In the genomic region with DNA sequence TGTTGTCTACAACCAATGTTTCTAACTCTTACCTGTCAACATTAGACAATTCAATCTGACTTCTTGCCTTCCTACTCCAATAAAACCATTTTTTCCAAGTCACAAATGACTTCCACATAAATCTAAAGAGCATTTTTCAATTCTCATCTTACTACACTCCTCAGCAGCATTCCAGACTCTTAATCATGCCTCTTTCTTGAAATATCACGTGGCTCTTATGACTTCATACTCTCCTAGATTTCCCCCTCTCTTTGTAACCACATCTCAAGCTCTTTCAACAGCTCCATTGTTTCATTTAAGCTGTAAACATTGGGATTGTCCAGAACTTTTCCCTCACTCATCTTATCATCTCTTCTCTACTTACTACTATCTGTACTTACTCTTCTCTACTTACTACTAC, we compare ENCODE assay signal across 6 cellular contexts.
DNase-seq lines count a peak whose midpoint lies in the region; FAIRE-seq and TF ChIP-seq lines count a peak whose summit lies in the region.
"Not testable (repeated sequence)": the region's sequence is repeated elsewhere in the genome, so short reads cannot be mapped to it uniquely, and the experiment has no call there.

No MANE protein-coding gene starts in this region.

- H4K8ac ChIP-seq in mesenchymal stem cell (ENCODE audit: low read length): not testable (repeated sequence)

- H3K27me3 ChIP-seq in astrocyte (ENCODE audit: insufficient read depth, low read length); mesenchymal stem cell (ENCODE audit: control insufficient read depth in 1 of 2, insufficient read depth in 1 of 2, low read length in 2 of 2); small intestine (ENCODE audit: control insufficient read depth in 2 of 2, insufficient read depth in 2 of 2, low read length in 2 of 2): not testable (repeated sequence)

- not testable (repeated sequence) for H3K79me2 ChIP-seq in astrocyte (ENCODE audit: insufficient read depth, low read length)

- H4K91ac ChIP-seq in mesenchymal stem cell (ENCODE audit: low read length): not testable (repeated sequence)

- H2BK120ac ChIP-seq in mesenchymal stem cell (ENCODE audit: low read depth, low read length): not testable (repeated sequence)

- not testable (repeated sequence) for H3K79me1 ChIP-seq in mesenchymal stem cell (replicated peaks; ENCODE audit: low read length, poor library complexity, severe bottlenecking)

- not testable (repeated sequence) for H3K4me1 Mint-ChIP-seq in astrocyte (ENCODE audit: low read depth, unreplicated experiment); glutamatergic neuron (ENCODE audit: low read depth, unreplicated experiment)

- not testable (repeated sequence) for H3K18ac ChIP-seq in mesenchymal stem cell (ENCODE audit: low read depth in 1 of 2, low read length in 2 of 2)

- H3K4ac ChIP-seq in mesenchymal stem cell (ENCODE audit: low read depth in 1 of 2, low read length in 2 of 2): not testable (repeated sequence)

- not testable (repeated sequence) for H3K36me3 Mint-ChIP-seq in astrocyte (ENCODE audit: low read depth, unreplicated experiment); glutamatergic neuron (ENCODE audit: unreplicated experiment)

- not testable (repeated sequence) for H3K4me1 ChIP-seq in astrocyte (ENCODE audit: insufficient read depth, low read length); mesenchymal stem cell (ENCODE audit: control insufficient read depth, insufficient read depth, low read depth, low read length); small intestine (ENCODE audit: control insufficient read depth in 2 of 2, insufficient read depth in 1 of 2, low read depth in 1 of 2, low read length in 1 of 2)

- not testable (repeated sequence) for H2BK5ac ChIP-seq in mesenchymal stem cell (ENCODE audit: low read depth, low read length, poor library complexity, severe bottlenecking)

- not testable (repeated sequence) for TF ChIP-seq POLR2A in GM12892 (IDR thresholded peaks at IDR 0.05; ENCODE audit: low read depth, low read length)

- not testable (repeated sequence) for H3K14ac ChIP-seq in mesenchymal stem cell (ENCODE audit: low read length in 2 of 2)

- H3K36me3 ChIP-seq in astrocyte (ENCODE audit: insufficient read depth, low read length); mesenchymal stem cell (ENCODE audit: control insufficient read depth in 1 of 2, insufficient read depth in 2 of 2, low read depth in 1 of 2, low read length in 2 of 2); small intestine (ENCODE audit: control insufficient read depth in 2 of 2, insufficient read depth in 2 of 2, low read length in 2 of 2): not testable (repeated sequence)

- not testable (repeated sequence) for H2BK15ac ChIP-seq in mesenchymal stem cell (ENCODE audit: low read depth, poor library complexity, severe bottlenecking)

- not testable (repeated sequence) for H4K20me1 ChIP-seq in astrocyte (ENCODE audit: insufficient read depth, low read length)

- H3K9me3 ChIP-seq in astrocyte (ENCODE audit: insufficient read depth, low read depth, low read length); mesenchymal stem cell (ENCODE audit: control insufficient read depth, low read length); small intestine (ENCODE audit: control insufficient read depth, low read depth): not testable (repeated sequence)

- 42% methylated on average over 1 of the region's 1 CpG for WGBS in mesenchymal stem cell
- no CpG with 5 or more reads among the region's 1 CpG for WGBS in small intestine, 3 donors

- not testable (repeated sequence) for H2AK5ac ChIP-seq in mesenchymal stem cell (ENCODE audit: low read length, severe bottlenecking)

- not testable (repeated sequence) for H3K9ac ChIP-seq in astrocyte (ENCODE audit: low read length); mesenchymal stem cell (ENCODE audit: low read length)

- H3K23ac ChIP-seq in mesenchymal stem cell (ENCODE audit: low read length in 2 of 2): not testable (repeated sequence)

- H3K4me3 Mint-ChIP-seq in astrocyte (ENCODE audit: unreplicated experiment): not testable (repeated sequence)
- peak overlapping the region; percentile 48 for H3K4me3 Mint-ChIP-seq in glutamatergic neuron (ENCODE audit: unreplicated experiment)

- not testable (repeated sequence) for H2BK12ac ChIP-seq in mesenchymal stem cell (ENCODE audit: low read length in 2 of 2)

- peak; percentile 9 for FAIRE-seq in GM12892 (lab: Jason Lieb, UNC)
- peak; percentile 76 for FAIRE-seq in astrocyte (lab: Jason Lieb, UNC)
- peak; percentile 91 for FAIRE-seq in small intestine (lab: Jason Lieb, UNC)

- not testable (repeated sequence) for H3K4me3 ChIP-seq in astrocyte (ENCODE audit: insufficient read depth, low read depth, low read length); mesenchymal stem cell (ENCODE audit: insufficient read depth in 1 of 2, low read depth in 1 of 2, low read length in 2 of 2); small intestine (ENCODE audit: low read depth in 1 of 2, low read length in 2 of 2)

- not testable (repeated sequence) for H3K27me3 Mint-ChIP-seq in astrocyte (ENCODE audit: low read depth, unreplicated experiment); glutamatergic neuron (ENCODE audit: unreplicated experiment)

- H3K27ac ChIP-seq in astrocyte (ENCODE audit: low read depth, low read length); mesenchymal stem cell (ENCODE audit: low read length, poor library complexity, severe bottlenecking); small intestine (ENCODE audit: low read depth in 1 of 2, low read length in 1 of 2): not testable (repeated sequence)

- not testable (repeated sequence) for DNase-seq in GM12892 (ENCODE audit: insufficient read length); astrocyte (ENCODE audit: low read depth); glutamatergic neuron; small intestine
- DNase-seq in HT1080 (ENCODE audit: low read depth): peak; percentile 3
- peak; percentile 1 for DNase-seq in mesenchymal stem cell

- H3K9me3 Mint-ChIP-seq in astrocyte (ENCODE audit: unreplicated experiment); glutamatergic neuron (ENCODE audit: unreplicated experiment): not testable (repeated sequence)

- H2AFZ ChIP-seq in astrocyte (ENCODE audit: low read depth, low read length); mesenchymal stem cell (ENCODE audit: low read depth, low read length): not testable (repeated sequence)

- peak overlapping the region; percentile 85 for H3K27ac Mint-ChIP-seq in astrocyte (ENCODE audit: unreplicated experiment)
- not testable (repeated sequence) for H3K27ac Mint-ChIP-seq in glutamatergic neuron (ENCODE audit: unreplicated experiment)

- not testable (repeated sequence) for TF ChIP-seq CTCF in astrocyte (IDR thresholded peaks at IDR 0.05; ENCODE audit: insufficient read depth, low read depth, low read length); glutamatergic neuron (IDR thresholded peaks at IDR 0.05; ENCODE audit: partially characterized antibody, unreplicated experiment)

- H3K4me2 ChIP-seq in astrocyte (ENCODE audit: low read length); mesenchymal stem cell (ENCODE audit: low read length, poor library complexity, severe bottlenecking): not testable (repeated sequence)
